In the genomic region with DNA sequence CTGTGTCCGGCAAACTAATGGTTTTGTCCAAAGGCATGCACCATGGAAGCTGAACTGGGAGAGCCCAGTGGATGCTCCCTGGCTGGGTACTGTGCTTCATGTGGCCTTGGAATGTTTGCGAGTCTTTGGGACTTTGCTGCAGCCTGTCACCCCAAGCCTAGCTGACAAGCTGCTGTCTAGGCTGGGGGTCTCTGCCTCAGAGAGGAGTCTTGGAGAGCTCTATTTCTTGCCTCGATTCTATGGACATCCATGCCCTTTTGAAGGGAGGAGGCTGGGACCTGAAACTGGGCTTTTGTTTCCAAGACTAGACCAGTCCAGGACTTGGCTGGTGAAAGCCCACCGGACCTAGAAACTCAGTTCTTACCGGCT, we compare ENCODE assay signal across 8 cellular contexts. TPM values are rescaled to one million over a fixed set of nuclear protein-coding genes. Genes with fewer than 3 reads are reported as not detected.
DNase-seq lines count a peak whose midpoint lies in the region; ATAC-seq, FAIRE-seq and TF ChIP-seq lines count a peak whose summit lies in the region.

No MANE protein-coding gene starts in this region.

- H3K9me3 ChIP-seq in ES-I3 (ENCODE audit: control insufficient read depth, insufficient read depth, low read length) = no peaks in the 10 kb centered on the region
- no peaks in the 10 kb centered on the region for H3K9me3 ChIP-seq in PC-9 (ENCODE audit: insufficient read depth, low read depth)
- no peaks in the 10 kb centered on the region for H3K9me3 ChIP-seq in pancreas

- peak overlapping the region; percentile 94; the same call in 1 of the 2 replicates for H2AFZ ChIP-seq in PC-9

- H3K27me3 ChIP-seq in PC-9 (ENCODE audit: insufficient read depth, low read depth) = no peaks in the 10 kb centered on the region
- H3K27me3 ChIP-seq in pancreas = no peaks in the 10 kb centered on the region

- intact Hi-C loops in PC-9 (cut with micrococcal nuclease; ENCODE audit: unreplicated experiment) (loop anchor here (2.0 to 10.0 kb wide), 7 partner anchors 70 to 1750 kb away; a partner anchor contains a TSS), pancreas (cut with DNase I) (no loop called here)

- no peaks in the 10 kb centered on the region; the same call in 1 of the 2 replicates for H3F3A ChIP-seq in PC-9 (ENCODE audit: insufficient read depth, low read depth)

- peak overlapping the region; percentile 81; the same call in 1 of the 2 replicates for H3K9ac ChIP-seq in ES-I3 (ENCODE audit: low read depth, low read length)

- H3K4me3 ChIP-seq in PC-9 = peak overlapping the region; percentile 98
- peak overlapping the region; percentile 87 for H3K4me3 ChIP-seq in epithelial cell of esophagus (ENCODE audit: low read length)
- H3K4me3 ChIP-seq in pancreas = peak overlapping the region in 3 of 4 donors; percentile 66 to 85 (median 80)

- no peak for FAIRE-seq in pancreas (lab: Jason Lieb, UNC)

- H3K27ac ChIP-seq in PC-9 (no peak overlapping the region), pancreas (no peak overlapping the region)

- CTCF ChIA-PET in PC-9 (lab: Charles Lee) = no interaction called here

- 28 to 33% methylated on average over 5 of the region's 5 CpGs for WGBS in pancreas, 2 donors

- H3K9me2 ChIP-seq in PC-9 (ENCODE audit: insufficient read depth) = no peaks in the 10 kb centered on the region

- H4K20me1 ChIP-seq in PC-9 (ENCODE audit: insufficient read depth) = peaks cover 18% of the 10 kb centered on the region

- H3K36me3 ChIP-seq in ES-I3 (ENCODE audit: insufficient read depth, low read length) (peaks cover 10% of the 10 kb centered on the region; the same call in 1 of the 2 replicates), PC-9 (ENCODE audit: low read depth) (peaks cover 22% of the 10 kb centered on the region; the same call in 1 of the 2 replicates), pancreas (no peaks in the 10 kb centered on the region)

- ATAC-seq in pancreas = no peak
- no peak for ATAC-seq in GM21717 (IDR thresholded peaks at IDR 0.05; ENCODE audit: unreplicated experiment)

- TF ChIP-seq CTCF in PC-9 (conservative IDR thresholded peaks at IDR 0.05) (no peak), epithelial cell of esophagus (IDR thresholded peaks at IDR 0.05; ENCODE audit: insufficient read depth, low read depth, low read length, missing control alignments) (no peak), pancreas (IDR thresholded peaks at IDR 0.05) (no peak)

- H3K79me2 ChIP-seq in PC-9 (ENCODE audit: low read depth) = peaks cover 54% of the 10 kb centered on the region

- DNase-seq in PC-9 = no peak
- peak; percentile 3 for DNase-seq in epithelial cell of esophagus (ENCODE audit: low read depth)
- no peak for DNase-seq in pancreas
- DNase-seq in NCI-H748 treated with DMSO at 0.1 percent for 48 hours (lab: John Stamatoyannopoulos, UW) = no peak
- DNase-seq in NCI-H2107 (lab: John Stamatoyannopoulos, UW) = no peak
- no peak for DNase-seq in dedifferentiated amniotic fluid mesenchymal stem cell (ENCODE audit: extremely low spot score)

- H3K4me1 ChIP-seq in ES-I3 (ENCODE audit: insufficient read depth, low read length) (peaks cover 3% of the 10 kb centered on the region), PC-9 (replicated peaks; ENCODE audit: insufficient read depth) (peaks cover 15% of the 10 kb centered on the region), pancreas (peaks cover 20 to 29% (median 28%) of the 10 kb centered on the region in 3 donors)

- BruUV-seq in PC-9 (replicated peaks; lab: Mats Ljungman, UMichigan) = no TSS peak

- POLR2A ChIA-PET in PC-9 (lab: Charles Lee; ENCODE audit: unreplicated experiment) = no interaction called here

- peak overlapping the region; percentile 78 for H3K4me2 ChIP-seq in PC-9

RNA-seq across cellular contexts. Expression of a gene that starts 1.7 kb away (rescaled TPM):
- total RNA-seq in PC-9 (2021) = 5.1 and 6.0 TPM in 2 replicates
- total RNA-seq in pancreas = 1 to 10 TPM; 2.0 to 5.3 (median 4.0) TPM
- polyA plus RNA-seq in pancreas = 1 to 10 TPM; 1.4 to 2.6 TPM

RNA-seq across cellular contexts. Expression of a gene that starts 31.4 kb away (rescaled TPM):
- total RNA-seq in PC-9 (2021) (not detected in 2 replicates), pancreas (1 to 10 TPM in 5 of 6 donors, under 1 TPM in 1; 0.92 to 7.6 (median 1.7) TPM)
- under 1 TPM; 0.77 to 0.80 TPM for polyA plus RNA-seq in pancreas
